Comparison of ENCODE assay signal across 28 cellular contexts in genomic region chr12:82619644-82620043, GRCh38.
"Had no signal": no experiment of that assay in that cellular context is flagged by ENCODE, and none has a peak within 500 bp of the region (broad histone marks: within the 10 kb centered on the region; RNA-seq: fewer than 3 reads in every experiment).

No MANE protein-coding gene starts in this region.

- H3K36me3 Mint-ChIP-seq: immature natural killer cell; mesothelial cell of epicardium; naive B cell; natural killer cell treated with Interleukin-12 subunit alpha and Interleukin-12 subunit beta and Interleukin-15 and Interleukin-18, amount 100 ng/mL, for 72 hours; neural progenitor cell; type B pancreatic cell had no signal

- H3K4me1 ChIP-seq: prostate gland, right atrium auricular region, tibial artery had no signal

- H3K4me3 ChIP-seq: dorsolateral prefrontal cortex, mucosa of descending colon, neural progenitor cell, prostate gland, right atrium auricular region, smooth muscle cell, stomach, tibial artery had no signal

- H3K36me3 ChIP-seq: neural progenitor cell, prostate gland, right atrium auricular region, stomach, tibial artery had no signal

- DNase-seq: dorsolateral prefrontal cortex; effector CD4-positive, alpha-beta T cell; hypothalamus; immature natural killer cell; islet precursor cell; kidney glomerular epithelial cell; left colon; mesenchymal stem cell; mucosa of descending colon; naive B cell; nucleus accumbens; stimulated activated CD4-positive, alpha-beta T cell treated with anti-CD3 and anti-CD28 coated beads, Interleukin-12 subunit alpha, Interleukin-12 subunit beta, amount 100 ng/mL, for 4 hours; stimulated activated CD4-positive, alpha-beta T cell treated with anti-CD3 and anti-CD28 coated beads, Interleukin-1b, Interleukin-23, amount 100 ng/mL, for 48 hours; stimulated activated CD4-positive, alpha-beta T cell treated with anti-CD3 and anti-CD28 coated beads, Interleukin-4, amount 100 ng/mL, for 1 hour; stimulated activated CD8-positive, alpha-beta memory T cell treated with anti-CD3 and anti-CD28 coated beads, Interleukin-4, amount 100 ng/mL, for 48 hours; stimulated activated naive CD4-positive, alpha-beta T cell treated with Interleukin-2 at 50 U/mL for 16 hours; stomach; tibial artery had no signal

- H3K4me1 Mint-ChIP-seq: immature natural killer cell, mesothelial cell of epicardium, naive B cell, neural progenitor cell had no signal

- FAIRE-seq: frontal cortex, urothelium cell line had no signal

- H3K9ac ChIP-seq: neural progenitor cell had no signal

- H3K27me3 ChIP-seq: dorsolateral prefrontal cortex, neural progenitor cell, right atrium auricular region, stomach, tibial artery had no signal

- H3K4me3 Mint-ChIP-seq: mesothelial cell of epicardium; naive B cell; natural killer cell treated with Interleukin-12 subunit alpha and Interleukin-12 subunit beta and Interleukin-15 and Interleukin-18, amount 100 ng/mL, for 72 hours; neural progenitor cell; type B pancreatic cell had no signal

- H2AFZ ChIP-seq: neural progenitor cell had no signal

- ATAC-seq: left colon; mucosa of descending colon; natural killer cell treated with Interleukin-12 subunit alpha and Interleukin-12 subunit beta and Interleukin-15 and Interleukin-18, amount 100 ng/mL, for 72 hours; sciatic nerve had no signal

- H3K27me3 Mint-ChIP-seq: natural killer cell treated with Interleukin-12 subunit alpha and Interleukin-12 subunit beta and Interleukin-15 and Interleukin-18, amount 100 ng/mL, for 72 hours; type B pancreatic cell had no signal

- H3K27ac ChIP-seq: dorsolateral prefrontal cortex, neural progenitor cell, prostate gland, right atrium auricular region, stomach, tibial artery had no signal

- H3K9me3 ChIP-seq: mucosa of descending colon, prostate gland, right atrium auricular region, stomach, tibial artery had no signal

- H3K27ac Mint-ChIP-seq: immature natural killer cell; mesothelial cell of epicardium; naive B cell; natural killer cell treated with Interleukin-12 subunit alpha and Interleukin-12 subunit beta and Interleukin-15 and Interleukin-18, amount 100 ng/mL, for 72 hours; neural progenitor cell; type B pancreatic cell had no signal

- H3K4me2 ChIP-seq: neural progenitor cell, smooth muscle cell had no signal

- H3K9me3 Mint-ChIP-seq: mesothelial cell of epicardium, neural progenitor cell, type B pancreatic cell had no signal
